Comparison of ENCODE assay signal across 8 cellular contexts in the genomic region with DNA sequence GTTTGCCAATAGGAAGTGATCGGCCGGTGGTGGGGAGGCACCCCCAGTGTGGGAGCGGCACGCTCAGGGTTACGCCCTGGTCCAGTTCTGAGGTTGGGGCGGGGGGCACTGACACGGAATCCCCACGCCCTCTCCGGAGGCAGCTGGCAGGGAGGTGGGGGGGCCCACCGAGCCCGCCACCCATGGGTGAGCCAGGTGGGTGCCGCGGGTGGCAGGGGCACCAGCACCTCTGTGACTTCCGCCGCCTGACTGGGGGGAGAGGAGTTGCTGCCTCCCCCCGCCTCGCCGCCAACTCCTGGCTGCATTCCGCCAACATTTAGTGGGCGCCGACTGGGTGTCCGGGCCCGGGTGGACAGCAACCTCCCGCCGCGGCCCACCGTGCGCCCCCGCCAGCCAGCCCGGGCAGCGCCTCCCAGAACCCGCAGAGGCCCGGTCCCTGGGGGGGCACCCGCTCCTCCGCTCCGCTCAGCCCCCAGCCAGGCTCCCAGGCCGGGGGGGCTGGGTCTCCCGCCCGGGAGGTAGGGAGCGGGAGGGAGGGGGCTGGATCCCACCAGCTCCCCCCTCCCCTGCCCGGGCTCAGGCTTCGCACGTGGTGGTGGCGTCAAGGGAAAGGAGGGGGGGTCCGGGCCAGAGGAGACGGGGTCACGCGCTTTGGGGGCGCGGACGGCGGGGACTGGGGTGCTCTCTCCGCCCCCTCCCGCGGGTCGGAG. TPM values are rescaled to one million over a fixed set of nuclear protein-coding genes. Genes with fewer than 3 reads are reported as not detected.
DNase-seq lines count a peak whose midpoint lies in the region; ATAC-seq, FAIRE-seq and TF ChIP-seq lines count a peak whose summit lies in the region.

No MANE protein-coding gene starts in this region.

- in situ Hi-C loops in K562 (cut with MboI) (no loop called here), gastrocnemius medialis (cut with MboI; ENCODE audit: low sequenced_read_pairs in 4 of 4) (loop anchor here in 2 of 4 donors (10.0 kb wide), 2 partner anchors 60 to 80 kb away; a partner anchor contains a TSS)

- POLR2A ChIA-PET in K562 (lab: Yijun Ruan, JAX): interaction anchor here (0.5 to 0.6 kb wide), 3 partner anchors 26 to 883 kb away, joined by 3 to 5 read pairs (median 3); no protein-coding TSS in a partner anchor

- H3K27me3 ChIP-seq in BE2C: no peaks in the 10 kb centered on the region
- no peaks in the 10 kb centered on the region for H3K27me3 ChIP-seq in K562 (ENCODE audit: control insufficient read depth in 2 of 2, insufficient read depth in 2 of 2, low read length in 2 of 2)
- no peaks in the 10 kb centered on the region for H3K27me3 ChIP-seq in gastrocnemius medialis

- H3K36me3 ChIP-seq in BE2C (peaks cover 31% of the 10 kb centered on the region), K562 (ENCODE audit: control insufficient read depth, insufficient read depth, low read length) (peaks cover 47% of the 10 kb centered on the region; the same call in 2 of the 3 replicates), gastrocnemius medialis (no peaks in the 10 kb centered on the region)

- H3K27ac ChIP-seq in K562 (ENCODE audit: extremely low read depth, low read depth, low read length): peak overlapping the region; percentile 95
- H3K27ac ChIP-seq in gastrocnemius medialis: peak overlapping the region; percentile 99 to 100 (median 100)

- DNase-seq in BE2C (peak; percentile 59), GM20000 (ENCODE audit: low spot score) (peak; percentile 69), RKO (ENCODE audit: low spot score) (peak; percentile 64), K562 (ENCODE audit: extremely low read depth in 1 of 4, low spot score in 3 of 4) (peak; percentile 65 to 76 (median 70)), gastrocnemius medialis (peak; percentile 61 to 67), GM19238 (ENCODE audit: insufficient read length, low spot score) (no peak), DMS114 treated with DMSO at 0.1 percent for 48 hours (lab: John Stamatoyannopoulos, UW; ENCODE audit: unreplicated experiment) (no peak)

- intact Hi-C loops in K562 (cut with micrococcal nuclease) (loop anchor here (5.0 to 10.0 kb wide), 3 partner anchors 57 to 120 kb away; a partner anchor contains a TSS), gastrocnemius medialis (cut with DNase I; ENCODE audit: low total_unique reads) (loop anchor here (2.0 to 10.0 kb wide), 7 partner anchors 80 to 1970 kb away; a partner anchor contains a TSS)

- peak; percentile 5 for ATAC-seq in K562
- peak; percentile 16 to 25 for ATAC-seq in gastrocnemius medialis

- WGBS in K562 (ENCODE audit: insufficient coverage, low coverage, missing lambda C conversion rate): 1% methylated on average over 28 of the region's 56 CpGs

- H3K4me1 ChIP-seq in BE2C (no peaks in the 10 kb centered on the region), K562 (replicated peaks in 1 of 2; ENCODE audit: control insufficient read depth in 2 of 2, insufficient read depth in 2 of 2, low read length in 2 of 2) (peaks cover 32 to 83% of the 10 kb centered on the region in 2 experiments), gastrocnemius medialis (peaks cover 45 to 47% of the 10 kb centered on the region in 2 donors)

- peak overlapping the region; percentile 89 to 95 for H3K9ac ChIP-seq in K562 (ENCODE audit: insufficient read depth in 1 of 2, low read depth in 2 of 2, low read length in 2 of 2)

- H3K9me3 ChIP-seq in BE2C (no peaks in the 10 kb centered on the region), K562 (replicated peaks; ENCODE audit: control insufficient read depth, insufficient read depth, low read depth, low read length) (no peaks in the 10 kb centered on the region), gastrocnemius medialis (no peaks in the 10 kb centered on the region)

- H4K20me1 ChIP-seq in K562 (replicated peaks; ENCODE audit: control insufficient read depth, insufficient read depth, low read length): peaks cover 44% of the 10 kb centered on the region

- H3K4me2 ChIP-seq in K562 (ENCODE audit: insufficient read depth, low read length): peak overlapping the region; percentile 82

- no peak for FAIRE-seq in K562 (lab: Jason Lieb, UNC)

- TF ChIP-seq CTCF in BE2C (IDR thresholded peaks at IDR 0.05; ENCODE audit: low read depth, low read length) (no peak), GM20000 (IDR thresholded peaks at IDR 0.05; ENCODE audit: extremely low read depth, missing control alignments) (no peak), K562 (IDR thresholded peaks at IDR 0.05 in 2 of 3, conservative IDR thresholded peaks at IDR 0.05 in 1 of 3; ENCODE audit: insufficient read depth in 2 of 3, low read depth in 1 of 3, low read length in 3 of 3) (no peak), gastrocnemius medialis (IDR thresholded peaks at IDR 0.05 in 4 of 5, conservative IDR thresholded peaks at IDR 0.05 in 1 of 5) (no peak)

- TF ChIP-seq EP300 in K562 (IDR thresholded peaks at IDR 0.05; ENCODE audit: low read length): no peak

- no peak overlapping the region for H2AFZ ChIP-seq in K562 (ENCODE audit: low read depth, low read length)

- TF ChIP-seq POLR2A in K562 (conservative IDR thresholded peaks at IDR 0.05) (peak; percentile 31; the same call in 1 of the 2 replicates), gastrocnemius medialis (IDR thresholded peaks at IDR 0.05) (peak in 1 of 2 donors; percentile 74)

- H3K79me2 ChIP-seq in K562 (ENCODE audit: control insufficient read depth, insufficient read depth, low read length): peaks cover 58% of the 10 kb centered on the region

- H3K4me3 ChIP-seq in BE2C (ENCODE audit: low read depth, low read length): peak overlapping the region; percentile 76
- H3K4me3 ChIP-seq in K562: peak overlapping the region; percentile 95
- peak overlapping the region; percentile 67 for H3K4me3 ChIP-seq in iPS-11a (ENCODE audit: low read depth, low read length)
- H3K4me3 ChIP-seq in gastrocnemius medialis: peak overlapping the region; percentile 71 to 96 (median 82)

- CTCF ChIA-PET in K562 (lab: Yijun Ruan, JAX; ENCODE audit: low intra/inter-chr PET ratio): no interaction called here

- BruUV-seq in K562 (replicated peaks; lab: Mats Ljungman, UMichigan): no TSS peak

- no peak for TF ChIP-seq RAD21 in K562 (CRISPR knock-in tag; conservative IDR thresholded peaks at IDR 0.05 in 1 of 2, IDR thresholded peaks at IDR 0.05 in 1 of 2)

- peaks cover 15% of the 10 kb centered on the region for H3K9me1 ChIP-seq in K562 (ENCODE audit: control insufficient read depth, insufficient read depth, low read length)

RNA-seq across cellular contexts. Expression of a gene that starts 2.0 kb away (rescaled TPM):
- 17.1 TPM for polyA plus RNA-seq in BE2C (2012; ENCODE audit: insufficient read depth, insufficient read length, low read depth)
- total RNA-seq in K562 (2011; cell fraction: chromatin; rRNA removed; ENCODE audit: low replicate concordance): 5.4 and 20.2 TPM in 2 replicates
- 10.5 and 12.0 TPM in 2 replicates for total RNA-seq in K562 (2011; cell fraction: nucleolus; rRNA removed)
- total RNA-seq in K562 (2011; cell fraction: nucleoplasm; rRNA removed): 5.3 and 7.3 TPM in 2 replicates
- 10.2 and 13.8 TPM in 2 replicates for total RNA-seq in K562 (2014; rRNA removed)
- total RNA-seq in K562 (2014; rRNA removed; fragmentation: Illumina TruSeq; extraction: Trizol): 1.6 and 1.8 TPM in 2 replicates
- total RNA-seq in K562 (2015; rRNA removed; fragmentation: Illumina TruSeq; extraction: Trizol): 4.6 and 4.8 TPM in 2 replicates
- 32.7 and 34.0 TPM in 2 replicates for total RNA-seq in K562 (2021)
- 2.0 and 2.4 TPM in 2 replicates for polyA plus RNA-seq in K562 (2011; rRNA removed)
- 2.8 and 11.2 TPM in 2 replicates for polyA plus RNA-seq in K562 (2011; cell fraction: cytosol; rRNA removed)
- polyA plus RNA-seq in K562 (2011; cell fraction: nucleus; rRNA removed): 7.4 and 18.4 TPM in 2 replicates
- 8.9 and 10.8 TPM in 2 replicates for polyA plus RNA-seq in K562 (2012)
- 6.3 and 8.3 TPM in 2 replicates for polyA plus RNA-seq in K562 (2014; fragmentation: Illumina TruSeq; extraction: Trizol)
- polyA plus RNA-seq in K562 (2014; fragmentation: Nextera tagmentation; extraction: Ambion mirVana): under 1 TPM; 0.11 to 0.27 TPM
- 10.8 and 11.6 TPM in 2 replicates for polyA plus RNA-seq in K562 (2014; rRNA removed)
- 1.3 and 1.7 TPM in 2 replicates for polyA minus RNA-seq in K562 (2011; rRNA and poly(A)+ RNA removed)
- 14.2 and 20.6 TPM in 2 replicates for polyA minus RNA-seq in K562 (2011; cell fraction: cytosol; rRNA and poly(A)+ RNA removed)
- polyA minus RNA-seq in K562 (2011; cell fraction: nucleus; rRNA and poly(A)+ RNA removed): 5.4 and 5.8 TPM in 2 replicates
- total RNA-seq in gastrocnemius medialis: 100 to 1,000 TPM in 2 of 4 donors, 10 to 100 TPM in 2; 50.0 to 104 (median 91.9) TPM

RNA-seq across cellular contexts. Expression of a gene that starts 57.2 kb away (rescaled TPM):
- 105 TPM for polyA plus RNA-seq in BE2C (2012; ENCODE audit: insufficient read depth, insufficient read length, low read depth)
- total RNA-seq in K562 (2011; cell fraction: chromatin; rRNA removed; ENCODE audit: low replicate concordance): 19.4 and 56.5 TPM in 2 replicates
- 36.9 and 39.3 TPM in 2 replicates for total RNA-seq in K562 (2011; cell fraction: nucleolus; rRNA removed)
- total RNA-seq in K562 (2011; cell fraction: nucleoplasm; rRNA removed): 20.4 and 20.9 TPM in 2 replicates
- total RNA-seq in K562 (2014; rRNA removed): 21.9 and 26.4 TPM in 2 replicates
- 5.3 and 7.3 TPM in 2 replicates for total RNA-seq in K562 (2014; rRNA removed; fragmentation: Illumina TruSeq; extraction: Trizol)
- total RNA-seq in K562 (2015; rRNA removed; fragmentation: Illumina TruSeq; extraction: Trizol): 14.3 and 14.4 TPM in 2 replicates
- total RNA-seq in K562 (2021): 24.9 and 34.9 TPM in 2 replicates
- 6.7 and 7.1 TPM in 2 replicates for polyA plus RNA-seq in K562 (2011; rRNA removed)
- polyA plus RNA-seq in K562 (2011; cell fraction: cytosol; rRNA removed): 7.4 and 15.5 TPM in 2 replicates
- 11.2 and 22.2 TPM in 2 replicates for polyA plus RNA-seq in K562 (2011; cell fraction: nucleus; rRNA removed)
- polyA plus RNA-seq in K562 (2012): 23.1 and 44.7 TPM in 2 replicates
- polyA plus RNA-seq in K562 (2014; fragmentation: Illumina TruSeq; extraction: Trizol): 14.5 and 23.3 TPM in 2 replicates
- under 1 TPM; 0.27 TPM for polyA plus RNA-seq in K562 (2014; fragmentation: Nextera tagmentation; extraction: Ambion mirVana)
- 14.8 and 19.9 TPM in 2 replicates for polyA plus RNA-seq in K562 (2014; rRNA removed)
- 4.6 and 5.3 TPM in 2 replicates for polyA minus RNA-seq in K562 (2011; rRNA and poly(A)+ RNA removed)
- 14.9 and 18.8 TPM in 2 replicates for polyA minus RNA-seq in K562 (2011; cell fraction: cytosol; rRNA and poly(A)+ RNA removed)
- polyA minus RNA-seq in K562 (2011; cell fraction: nucleus; rRNA and poly(A)+ RNA removed): 21.3 and 22.4 TPM in 2 replicates
- 10 to 100 TPM; 15.5 to 20.0 (median 17.5) TPM for total RNA-seq in gastrocnemius medialis

RNA-seq across cellular contexts. Expression of a gene that starts 59.2 kb away (rescaled TPM):
- 120 TPM for polyA plus RNA-seq in BE2C (2012; ENCODE audit: insufficient read depth, insufficient read length, low read depth)
- 38.8 and 113 TPM in 2 replicates for total RNA-seq in K562 (2011; cell fraction: chromatin; rRNA removed; ENCODE audit: low replicate concordance)
- total RNA-seq in K562 (2011; cell fraction: nucleolus; rRNA removed): 81.4 and 92.0 TPM in 2 replicates
- 58.5 and 81.8 TPM in 2 replicates for total RNA-seq in K562 (2011; cell fraction: nucleoplasm; rRNA removed)
- 140 and 200 TPM in 2 replicates for total RNA-seq in K562 (2014; rRNA removed)
- 58.3 and 60.9 TPM in 2 replicates for total RNA-seq in K562 (2014; rRNA removed; fragmentation: Illumina TruSeq; extraction: Trizol)
- total RNA-seq in K562 (2015; rRNA removed; fragmentation: Illumina TruSeq; extraction: Trizol): 72.6 and 78.0 TPM in 2 replicates
- 150 and 151 TPM in 2 replicates for total RNA-seq in K562 (2021)
- 40.4 and 41.5 TPM in 2 replicates for polyA plus RNA-seq in K562 (2011; rRNA removed)
- 60.4 and 128 TPM in 2 replicates for polyA plus RNA-seq in K562 (2011; cell fraction: cytosol; rRNA removed)
- polyA plus RNA-seq in K562 (2011; cell fraction: nucleus; rRNA removed): 70.1 and 145 TPM in 2 replicates
- 110 and 220 TPM in 2 replicates for polyA plus RNA-seq in K562 (2012)
- polyA plus RNA-seq in K562 (2014; fragmentation: Illumina TruSeq; extraction: Trizol): 41.1 and 84.5 TPM in 2 replicates
- polyA plus RNA-seq in K562 (2014; fragmentation: Nextera tagmentation; extraction: Ambion mirVana): 1 to 10 TPM; 1.0 to 5.0 TPM
- 90.7 and 97.4 TPM in 2 replicates for polyA plus RNA-seq in K562 (2014; rRNA removed)
- 14.2 and 24.8 TPM in 2 replicates for polyA minus RNA-seq in K562 (2011; rRNA and poly(A)+ RNA removed)
- 63.5 and 95.7 TPM in 2 replicates for polyA minus RNA-seq in K562 (2011; cell fraction: cytosol; rRNA and poly(A)+ RNA removed)
- polyA minus RNA-seq in K562 (2011; cell fraction: nucleus; rRNA and poly(A)+ RNA removed): 31.5 and 34.3 TPM in 2 replicates
- total RNA-seq in gastrocnemius medialis: 100 to 1,000 TPM; 101 to 207 (median 138) TPM

Comparison
In these comparisons a context has a peak if more than half of its experiments do, and no peak if none do; other contexts are left out.
1. DNase-seq: peak in BE2C (single experiment), GM20000 (single experiment), RKO (single experiment), K562 (4 of 4) and gastrocnemius medialis (2 of 2); none in GM19238 (single experiment) and DMS114 treated with DMSO at 0.1 percent for 48 hours (single experiment).
2. Peak in every context shown above with its lines, with median percentiles within 50 percentile points of each other: H3K4me3 ChIP-seq.